1 cellular context compared by ENCODE assay signal in genomic region chr19:33467851-33468250, GRCh38.
TF ChIP-seq lines count a peak whose summit lies in the region.

No MANE protein-coding gene starts in this region.

TF ChIP-seq in GM23338, 12 proteins besides CTCF, POLR2A, EP300 and RAD21 (continued from another document):
- TF ChIP-seq ZNF462 (CRISPR knock-in tag; IDR thresholded peaks at IDR 0.05) = no peak
- TF ChIP-seq EZH2 (IDR thresholded peaks at IDR 0.05; ENCODE audit: low read depth, unreplicated experiment) = no peak
- TF ChIP-seq JUNB (IDR thresholded peaks at IDR 0.05; ENCODE audit: unreplicated experiment) = no peak
- no peak for TF ChIP-seq NANOG (IDR thresholded peaks at IDR 0.05; ENCODE audit: borderline replicate concordance)
- TF ChIP-seq ZNF114 (CRISPR knock-in tag; IDR thresholded peaks at IDR 0.05) = no peak
- no peak for TF ChIP-seq REST (IDR thresholded peaks at IDR 0.05; ENCODE audit: unreplicated experiment)
- no peak for TF ChIP-seq STAT1 (IDR thresholded peaks at IDR 0.05; ENCODE audit: unreplicated experiment)
- TF ChIP-seq EZH2phosphoT487 (IDR thresholded peaks at IDR 0.05; ENCODE audit: unreplicated experiment) = no peak
- TF ChIP-seq POLR2AphosphoS5 (IDR thresholded peaks at IDR 0.05; ENCODE audit: low read depth) = no peak
